1 cellular context compared by ENCODE assay signal in genomic region chr12:114656906-114657596, GRCh38.
A peak's percentile ranks its signal among the peaks of the same experiment; 100 is the strongest.
TF ChIP-seq lines count a peak whose summit lies in the region.

No MANE protein-coding gene starts in this region.

TF ChIP-seq in HepG2, 621 proteins besides CTCF, POLR2A, EP300 and RAD21 (continued from another document):
- TF ChIP-seq FOXA1 (IDR thresholded peaks at IDR 0.05) (no peak), FOXA1 (CRISPR knock-in tag; IDR thresholded peaks at IDR 0.05) (peak; percentile 48; the same call in 1 of the 2 replicates), SMAD1 (CRISPR knock-in tag; IDR thresholded peaks at IDR 0.05; ENCODE audit: borderline replicate concordance, low read depth) (no peak), RAD51 (IDR thresholded peaks at IDR 0.05; ENCODE audit: borderline replicate concordance) (no peak), ZNF777 (CRISPR knock-in tag; IDR thresholded peaks at IDR 0.05) (0 out of 2 replicates have a peak, but pooled peaks have one; percentile 13), MED1 (CRISPR knock-in tag; IDR thresholded peaks at IDR 0.05) (peak; percentile 19; the same call in 1 of the 2 replicates), PPARG (CRISPR knock-in tag; conservative IDR thresholded peaks at IDR 0.05) (peak; percentile 28; the same call in 1 of the 2 replicates), ZBTB34 (CRISPR knock-in tag; IDR thresholded peaks at IDR 0.05) (0 out of 2 replicates have a peak, but pooled peaks have one; percentile 8)
- TF ChIP-seq, protein P1, sequence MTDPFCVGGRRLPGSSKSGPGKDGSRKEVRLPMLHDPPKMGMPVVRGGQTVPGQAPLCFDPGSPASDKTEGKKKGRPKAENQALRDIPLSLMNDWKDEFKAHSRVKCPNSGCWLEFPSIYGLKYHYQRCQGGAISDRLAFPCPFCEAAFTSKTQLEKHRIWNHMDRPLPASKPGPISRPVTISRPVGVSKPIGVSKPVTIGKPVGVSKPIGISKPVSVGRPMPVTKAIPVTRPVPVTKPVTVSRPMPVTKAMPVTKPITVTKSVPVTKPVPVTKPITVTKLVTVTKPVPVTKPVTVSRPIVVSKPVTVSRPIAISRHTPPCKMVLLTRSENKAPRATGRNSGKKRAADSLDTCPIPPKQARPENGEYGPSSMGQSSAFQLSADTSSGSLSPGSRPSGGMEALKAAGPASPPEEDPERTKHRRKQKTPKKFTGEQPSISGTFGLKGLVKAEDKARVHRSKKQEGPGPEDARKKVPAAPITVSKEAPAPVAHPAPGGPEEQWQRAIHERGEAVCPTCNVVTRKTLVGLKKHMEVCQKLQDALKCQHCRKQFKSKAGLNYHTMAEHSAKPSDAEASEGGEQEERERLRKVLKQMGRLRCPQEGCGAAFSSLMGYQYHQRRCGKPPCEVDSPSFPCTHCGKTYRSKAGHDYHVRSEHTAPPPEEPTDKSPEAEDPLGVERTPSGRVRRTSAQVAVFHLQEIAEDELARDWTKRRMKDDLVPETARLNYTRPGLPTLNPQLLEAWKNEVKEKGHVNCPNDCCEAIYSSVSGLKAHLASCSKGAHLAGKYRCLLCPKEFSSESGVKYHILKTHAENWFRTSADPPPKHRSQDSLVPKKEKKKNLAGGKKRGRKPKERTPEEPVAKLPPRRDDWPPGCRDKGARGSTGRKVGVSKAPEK (CRISPR knock-in tag; IDR thresholded peaks at IDR 0.05; ENCODE audit: borderline replicate concordance), result 0 out of 2 replicates have a peak, but pooled peaks have one; percentile 71
